33 cellular contexts compared by ENCODE assay signal in the genomic region with DNA sequence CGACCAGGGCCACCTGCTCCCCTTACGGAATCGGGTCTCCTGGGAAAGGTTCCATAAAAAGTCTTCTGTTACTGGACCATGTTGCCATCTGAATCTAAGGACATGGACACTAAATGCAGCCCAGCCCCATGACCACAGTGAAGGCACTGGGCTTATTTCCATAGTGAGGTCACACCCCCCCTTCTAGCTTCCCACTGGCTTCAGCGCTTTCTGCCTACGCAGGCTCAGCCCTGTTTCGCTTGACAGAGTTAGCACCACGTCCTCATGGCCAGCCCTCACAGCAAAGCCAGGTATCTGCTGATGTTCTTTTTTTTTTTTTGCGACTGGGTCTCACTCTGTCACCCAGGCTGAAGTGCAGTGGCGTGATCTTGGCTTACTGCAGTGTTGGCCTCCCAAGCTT. TPM values are rescaled to one million over a fixed set of nuclear protein-coding genes. Genes with fewer than 3 reads are reported as not detected.
"Had no signal": no experiment of that assay in that cellular context is flagged by ENCODE, and none has a peak within 500 bp of the region (broad histone marks: within the 10 kb centered on the region; RNA-seq: fewer than 3 reads in every experiment).

No MANE protein-coding gene starts in this region.

- H3K36me3 Mint-ChIP-seq: activated naive CD8-positive, alpha-beta T cell had no signal

- ATAC-seq: activated CD8-positive, alpha-beta memory T cell treated with anti-CD3 and anti-CD28 coated beads, Interleukin-2, amount 10 ng/mL, durations not matched to agents 7 days and 5 days; activated naive CD8-positive, alpha-beta T cell treated with anti-CD3 and anti-CD28 coated beads, Interleukin-2, amount 50 U/mL, for 24 hours; PC-3 had no signal

- H3K4me3 ChIP-seq: Peyer's patch had no signal

- H3K4me1 Mint-ChIP-seq: activated CD4-positive, alpha-beta memory T cell treated with anti-CD3 and anti-CD28 coated beads, Interleukin-2, amount 10 ng/mL, durations not matched to agents 7 days and 5 days; activated CD8-positive, alpha-beta memory T cell treated with anti-CD3 and anti-CD28 coated beads, Interleukin-2, amount 10 ng/mL, durations not matched to agents 7 days and 5 days; activated naive CD4-positive, alpha-beta T cell treated with anti-CD3 and anti-CD28 coated beads, Interleukin-2, amount 10 ng/mL, durations not matched to agents 7 days and 5 days; activated naive CD8-positive, alpha-beta T cell treated with anti-CD3 and anti-CD28 coated beads, Interleukin-2, amount 50 U/mL, for 24 hours; brain had no signal

- H3K27me3 Mint-ChIP-seq: activated B cell treated with CpG ODN at 0.5 μM for 24 hours; activated CD4-positive, alpha-beta memory T cell treated with anti-CD3 and anti-CD28 coated beads, Interleukin-2, amount 10 ng/mL, durations not matched to agents 7 days and 5 days; activated CD8-positive, alpha-beta memory T cell treated with anti-CD3 and anti-CD28 coated beads, Interleukin-2, amount 10 ng/mL, durations not matched to agents 7 days and 5 days; activated naive CD4-positive, alpha-beta T cell treated with anti-CD3 and anti-CD28 coated beads, Interleukin-2, amount 10 ng/mL, durations not matched to agents 7 days and 5 days; activated naive CD8-positive, alpha-beta T cell; activated naive CD8-positive, alpha-beta T cell treated with anti-CD3 and anti-CD28 coated beads, Interleukin-2, amount 50 U/mL, for 24 hours had no signal

- H3K27me3 ChIP-seq: Peyer's patch had no signal

- H3K27ac ChIP-seq: Peyer's patch, VCaP had no signal

- H3K27ac Mint-ChIP-seq: activated B cell treated with CpG ODN at 0.5 μM for 24 hours; activated CD4-positive, alpha-beta memory T cell treated with anti-CD3 and anti-CD28 coated beads, Interleukin-2, amount 10 ng/mL, durations not matched to agents 7 days and 5 days; activated CD8-positive, alpha-beta memory T cell treated with anti-CD3 and anti-CD28 coated beads, Interleukin-2, amount 10 ng/mL, durations not matched to agents 7 days and 5 days; activated naive CD8-positive, alpha-beta T cell; activated naive CD8-positive, alpha-beta T cell treated with anti-CD3 and anti-CD28 coated beads, Interleukin-2, amount 50 U/mL, for 24 hours; brain had no signal

- H3K9me3 Mint-ChIP-seq: activated B cell treated with CpG ODN at 0.5 μM for 24 hours; activated CD4-positive, alpha-beta memory T cell treated with anti-CD3 and anti-CD28 coated beads, Interleukin-2, amount 10 ng/mL, durations not matched to agents 7 days and 5 days; activated naive CD4-positive, alpha-beta T cell treated with anti-CD3 and anti-CD28 coated beads, Interleukin-2, amount 10 ng/mL, durations not matched to agents 7 days and 5 days; activated naive CD8-positive, alpha-beta T cell treated with anti-CD3 and anti-CD28 coated beads, Interleukin-2, amount 50 U/mL, for 24 hours; brain had no signal

- DNase-seq: activated B cell treated with CpG ODN at 0.5 μM for 24 hours; activated CD4-positive, alpha-beta memory T cell treated with anti-CD3 and anti-CD28 coated beads, Interleukin-2, amount 10 ng/mL, durations not matched to agents 7 days and 5 days; activated CD4-positive, alpha-beta T cell treated with anti-CD3 and anti-CD28 coated beads for 48 hours; activated CD4-positive, CD25-positive, alpha-beta regulatory T cell treated with anti-CD3 and anti-CD28 coated beads, Interleukin-2, amount 50 U/mL, for 72 hours; activated CD8-positive, alpha-beta memory T cell treated with anti-CD3 and anti-CD28 coated beads for 24 hours; activated CD8-positive, alpha-beta memory T cell treated with anti-CD3 and anti-CD28 coated beads, Interleukin-2, amount 10 ng/mL, durations not matched to agents 7 days and 5 days; activated CD8-positive, alpha-beta memory T cell treated with anti-CD3 and anti-CD28 coated beads, Interleukin-2, amount 50 U/mL, for 48 hours; activated effector memory CD4-positive, alpha-beta T cell treated with Interleukin-2 at 50 U/mL for 16 hours; activated naive CD4-positive, alpha-beta T cell treated with anti-CD3 and anti-CD28 coated beads, Interleukin-2, amount 10 ng/mL, durations not matched to agents 7 days and 5 days; activated naive CD8-positive, alpha-beta T cell treated with anti-CD3 and anti-CD28 coated beads, Interleukin-2, amount 50 U/mL, for 24 hours; activated T-cell treated with anti-CD3 and anti-CD28 coated beads, Interleukin-2, amount 50 U/mL, for 48 hours; NCI-H1048; NCI-H1105 treated with DMSO at 0.1 percent for 48 hours; NCI-H1436; NCI-H1694; NCI-H1930; NCI-H2081 treated with DMSO at 0.1 percent for 48 hours; NCI-H345; NCI-H510A; NCI-H526; NCI-H748 treated with DMSO at 0.1 percent for 48 hours; NK-92 treated with Interleukin-12 subunit alpha and Interleukin-12 subunit beta, amount 100 ng/mL, for 24 hours; PC-3; Peyer's patch; RPMI8226; SW 1271; T-helper 1 cell; T-helper 2 cell; T-helper 9 cell had no signal

- H3K4me3 Mint-ChIP-seq: activated B cell treated with CpG ODN at 0.5 μM for 24 hours; activated CD4-positive, alpha-beta memory T cell treated with anti-CD3 and anti-CD28 coated beads, Interleukin-2, amount 10 ng/mL, durations not matched to agents 7 days and 5 days; activated CD8-positive, alpha-beta memory T cell treated with anti-CD3 and anti-CD28 coated beads, Interleukin-2, amount 10 ng/mL, durations not matched to agents 7 days and 5 days; activated naive CD4-positive, alpha-beta T cell treated with anti-CD3 and anti-CD28 coated beads, Interleukin-2, amount 10 ng/mL, durations not matched to agents 7 days and 5 days; activated naive CD8-positive, alpha-beta T cell; activated naive CD8-positive, alpha-beta T cell treated with anti-CD3 and anti-CD28 coated beads, Interleukin-2, amount 50 U/mL, for 24 hours; brain had no signal

- H3K9me3 ChIP-seq: Peyer's patch had no signal

- H3K4me1 ChIP-seq: Peyer's patch had no signal

RNA-seq across cellular contexts. Expression of gene PRRT1B, which starts 28.4 kb away (rescaled TPM):
- total RNA-seq: activated B cell treated with CpG ODN at 0.5 μM for 24 hours; activated CD4-positive, alpha-beta memory T cell treated with anti-CD3 and anti-CD28 coated beads, Interleukin-2, amount 10 ng/mL, durations not matched to agents 7 days and 5 days; activated CD8-positive, alpha-beta memory T cell treated with anti-CD3 and anti-CD28 coated beads, Interleukin-2, amount 10 ng/mL, durations not matched to agents 7 days and 5 days; M059J; PC-3 had no signal
